ENCODE assay signal across 19 cellular contexts in genomic region chr20:15494841-15495240, GRCh38.
DNase-seq lines count a peak whose midpoint lies in the region; ATAC-seq, FAIRE-seq and TF ChIP-seq lines count a peak whose summit lies in the region.
"Had no signal": no experiment of that assay in that cellular context is flagged by ENCODE, and none has a peak within 500 bp of the region (broad histone marks: within the 10 kb centered on the region; RNA-seq: fewer than 3 reads in every experiment).

No MANE protein-coding gene starts in this region.

- 86 to 95% (median 87%) methylated on average over 2 of the region's 2 CpGs for WGBS in heart left ventricle, 4 donors

- peaks cover 3% of the 10 kb centered on the region for H3K27me3 Mint-ChIP-seq in neural progenitor cell (ENCODE audit: insufficient read depth, low read depth)
- H3K27me3 Mint-ChIP-seq: CD4-positive, alpha-beta memory T cell had no signal

- H3K4me3 ChIP-seq in epithelial cell of proximal tubule (ENCODE audit: low read depth, low read length) (no peak overlapping the region), neural progenitor cell (no peak overlapping the region), heart left ventricle (no peak overlapping the region)
- H3K4me3 ChIP-seq: GM23248 had no signal

- no peak for FAIRE-seq in RCC 7860 (lab: Jason Lieb, UNC)
- FAIRE-seq: G401.6, GM12892, GM19239, H1 had no signal

- no peaks in the 10 kb centered on the region for H4K20me1 ChIP-seq in neural progenitor cell (ENCODE audit: low read depth)

- no peaks in the 10 kb centered on the region for H3K9me3 ChIP-seq in neural progenitor cell (ENCODE audit: low read depth)
- no peaks in the 10 kb centered on the region for H3K9me3 ChIP-seq in heart left ventricle

- no peaks in the 10 kb centered on the region for H3K36me3 ChIP-seq in neural progenitor cell
- no peaks in the 10 kb centered on the region for H3K36me3 ChIP-seq in heart left ventricle

- H3K27ac ChIP-seq in neural progenitor cell = no peak overlapping the region
- H3K27ac ChIP-seq in heart left ventricle = no peak overlapping the region
- H3K27ac ChIP-seq: GM23248 had no signal

- H3K79me2 ChIP-seq in neural progenitor cell (ENCODE audit: low read depth) = no peaks in the 10 kb centered on the region

- no peaks in the 10 kb centered on the region for H3F3A ChIP-seq in neural progenitor cell (ENCODE audit: low read depth)

- DNase-seq in epithelial cell of proximal tubule (ENCODE audit: low read depth) (peak; percentile 59), kidney tubule cell (ENCODE audit: low spot score) (peak; percentile 80), neural progenitor cell (ENCODE audit: low spot score) (no peak), RCC 7860 (ENCODE audit: low spot score) (no peak), 8988T (no peak), heart left ventricle (no peak)
- DNase-seq: C1 segment of cervical spinal cord; CD4-positive, alpha-beta memory T cell; COR-L47; DMS153; DND-41; GM23248; H7; HCEC 1CT had no signal

- H2AFZ ChIP-seq in neural progenitor cell (replicated peaks) = no peak overlapping the region
- H2AFZ ChIP-seq: GM23248 had no signal

- peaks cover 14% of the 10 kb centered on the region for H3K9me3 Mint-ChIP-seq in neural progenitor cell

- ATAC-seq in HG03045 (IDR thresholded peaks at IDR 0.05; ENCODE audit: unreplicated experiment) (no peak), heart left ventricle (no peak)

- no peak overlapping the region for H3K9ac ChIP-seq in neural progenitor cell
- H3K9ac ChIP-seq: GM23248 had no signal

- no peak for TF ChIP-seq CTCF in epithelial cell of proximal tubule (conservative IDR thresholded peaks at IDR 0.05; ENCODE audit: low read depth, low read length)
- TF ChIP-seq CTCF in neural progenitor cell (IDR thresholded peaks at IDR 0.05) = no peak
- no peak for TF ChIP-seq CTCF in heart left ventricle (IDR thresholded peaks at IDR 0.05)

- H3K4me1 ChIP-seq in neural progenitor cell (peaks cover 11% of the 10 kb centered on the region), heart left ventricle (no peaks in the 10 kb centered on the region)

- H3K27me3 ChIP-seq in neural progenitor cell = no peaks in the 10 kb centered on the region
- H3K27me3 ChIP-seq in heart left ventricle = no peaks in the 10 kb centered on the region

- no peak overlapping the region for H3K4me2 ChIP-seq in neural progenitor cell

- H3K4me1 Mint-ChIP-seq in neural progenitor cell = peaks cover 31% of the 10 kb centered on the region
- H3K4me1 Mint-ChIP-seq: CD4-positive, alpha-beta memory T cell had no signal

- intact Hi-C loops in heart left ventricle (cut with DNase I) = no loop called here

- TF ChIP-seq POLR2A in heart left ventricle (IDR thresholded peaks at IDR 0.05) = no peak

- peak overlapping the region; percentile 50 for H3K27ac Mint-ChIP-seq in neural progenitor cell
- H3K27ac Mint-ChIP-seq: CD4-positive, alpha-beta memory T cell had no signal

- H3K36me3 Mint-ChIP-seq in neural progenitor cell = no peaks in the 10 kb centered on the region
- H3K36me3 Mint-ChIP-seq: CD4-positive, alpha-beta memory T cell had no signal

- H3K4me3 Mint-ChIP-seq in neural progenitor cell = peak overlapping the region; percentile 7
- H3K4me3 Mint-ChIP-seq: CD4-positive, alpha-beta memory T cell had no signal

Comparison
In these comparisons a context has a peak if more than half of its experiments do, and no peak if none do; other contexts are left out.
1. DNase-seq: peak in epithelial cell of proximal tubule (single experiment) and kidney tubule cell (single experiment); none in neural progenitor cell (single experiment), RCC 7860 (single experiment), 8988T (single experiment) and heart left ventricle (0 of 5).